Comparison of ENCODE assay signal across 8 cellular contexts in genomic region chr2:74439373-74440004, GRCh38. TPM values are rescaled to one million over a fixed set of nuclear protein-coding genes. Genes with fewer than 3 reads are reported as not detected.
A peak's percentile ranks its signal among the peaks of the same experiment; 100 is the strongest.
DNase-seq lines count a peak whose midpoint lies in the region; ATAC-seq, FAIRE-seq and TF ChIP-seq lines count a peak whose summit lies in the region.

No MANE protein-coding gene starts in this region.

- peaks cover 0 to 30% (median 19%) of the 10 kb centered on the region in 3 donors for H3K27me3 ChIP-seq in psoas muscle (ENCODE audit: insufficient read depth in 3 of 3, low read length in 2 of 3)

- H3K4me1 ChIP-seq in psoas muscle, result no peaks in the 10 kb centered on the region

- peak overlapping the region; percentile 80 for H3K9ac ChIP-seq in SK-N-MC (ENCODE audit: insufficient read length)

- H3K27ac ChIP-seq in SK-N-MC (no peak overlapping the region), psoas muscle (peak overlapping the region; percentile 70)

- intact Hi-C loops in psoas muscle (cut with DNase I), result no loop called here

- H3K27me3 Mint-ChIP-seq in T-cell, result peaks cover 18 to 38% of the 10 kb centered on the region in 2 donors

- peaks cover 13 to 14% (median 13%) of the 10 kb centered on the region in 3 donors for H3K4me1 Mint-ChIP-seq in T-cell

- peak overlapping the region in 1 of 3 donors; percentile 59 for H3K4me3 Mint-ChIP-seq in T-cell

- H3K9me3 Mint-ChIP-seq in T-cell, result no peaks in the 10 kb centered on the region

- peak; percentile 61 for DNase-seq in D721Med (ENCODE audit: insufficient read length, low spot score)
- no peak for DNase-seq in SK-N-MC (ENCODE audit: low read depth, low spot score)
- no peak for DNase-seq in foreskin fibroblast
- no peak for DNase-seq in psoas muscle
- DNase-seq in T1000 (lab: John Stamatoyannopoulos, UW), result no peak
- DNase-seq in T-cell, result no peak

- CTCF ChIA-PET in T-cell (lab: Charles Lee), result no interaction called here

- no peaks in the 10 kb centered on the region for H3K36me3 Mint-ChIP-seq in T-cell

- WGBS in psoas muscle, 3 donors, result 12 to 19% (median 17%) methylated on average over 8 of the region's 8 CpGs

- H3K9me3 ChIP-seq in SK-N-MC (ENCODE audit: low read depth, low read length) (no peaks in the 10 kb centered on the region), psoas muscle (no peaks in the 10 kb centered on the region)

- H3K27ac Mint-ChIP-seq in T-cell, result no peak overlapping the region

- no peak for FAIRE-seq in D721Med (lab: Jason Lieb, UNC)

- ATAC-seq in psoas muscle, result peak in 1 of 4 donors; percentile 1
- ATAC-seq in HG03342 (IDR thresholded peaks at IDR 0.05; ENCODE audit: unreplicated experiment), result no peak
- ATAC-seq in HG02884 (IDR thresholded peaks at IDR 0.05; ENCODE audit: unreplicated experiment), result no peak
- ATAC-seq in T-cell (replicated peaks in 1 of 4), result no peak

- POLR2A ChIA-PET in T-cell (lab: Charles Lee), result interaction anchor here in 1 of 2 donors (1.0 kb wide), 1 partner anchor 17 kb away, joined by 3 read pairs; no protein-coding TSS in a partner anchor

- TF ChIP-seq CTCF in D721Med (IDR thresholded peaks at IDR 0.05; ENCODE audit: insufficient read depth, missing control alignments) (no peak), foreskin fibroblast (IDR thresholded peaks at IDR 0.05; ENCODE audit: low read depth, low read length) (no peak), psoas muscle (IDR thresholded peaks at IDR 0.05) (no peak)

- H3K4me3 ChIP-seq in SK-N-MC (peak overlapping the region; percentile 79), foreskin fibroblast (ENCODE audit: low read depth in 1 of 2, low read length in 2 of 2) (peak overlapping the region; percentile 59 to 81), psoas muscle (peak overlapping the region; percentile 64)

- H3K36me3 ChIP-seq in SK-N-MC (ENCODE audit: insufficient read depth, low read length), result no peaks in the 10 kb centered on the region
- no peaks in the 10 kb centered on the region for H3K36me3 ChIP-seq in psoas muscle (ENCODE audit: insufficient read depth in 1 of 2, low read depth in 1 of 2)

RNA-seq across cellular contexts. Expression of gene RTKN, which starts 2.2 kb away (rescaled TPM):
- 10 to 100 TPM in 2 of 4 donors, 1 to 10 TPM in 2; 6.0 to 18.8 (median 9.0) TPM for total RNA-seq in psoas muscle
- 10 to 100 TPM in 1 of 3 donors, 1 to 10 TPM in 2; 3.1 to 12.1 (median 6.6) TPM for polyA plus RNA-seq in psoas muscle
- total RNA-seq in T-cell, result 1 to 10 TPM in 1 of 5 donors, under 1 TPM in 3, not detected in 1; 0.93 to 1.7 (median 0.96) TPM

RNA-seq across cellular contexts. Expression of gene INO80B, which starts 15.4 kb away (rescaled TPM):
- total RNA-seq in psoas muscle, result 10 to 100 TPM; 23.6 to 39.0 (median 28.6) TPM
- polyA plus RNA-seq in psoas muscle, result 10 to 100 TPM; 29.1 to 61.1 (median 41.7) TPM
- 10 to 100 TPM; 44.5 to 70.8 (median 68.4) TPM for total RNA-seq in T-cell

RNA-seq across cellular contexts. Expression of gene WDR54, which starts 18.0 kb away (rescaled TPM):
- total RNA-seq in psoas muscle (1 to 10 TPM; 1.1 to 1.6 (median 1.4) TPM), T-cell (10 to 100 TPM; 31.4 to 46.8 (median 45.4) TPM)
- 1 to 10 TPM in 2 of 3 donors, under 1 TPM in 1; 0.52 to 2.4 (median 2.4) TPM for polyA plus RNA-seq in psoas muscle

RNA-seq across cellular contexts. Expression of gene C2orf81, which starts 18.1 kb away (rescaled TPM):
- total RNA-seq in psoas muscle (under 1 TPM; 0.15 to 0.46 (median 0.39) TPM), T-cell (1 to 10 TPM; 5.0 to 9.5 (median 7.5) TPM)
- under 1 TPM; 0.06 to 0.34 (median 0.23) TPM for polyA plus RNA-seq in psoas muscle

RNA-seq across cellular contexts. Expression of gene WBP1, which starts 18.7 kb away (rescaled TPM):
- total RNA-seq in psoas muscle (10 to 100 TPM; 21.6 to 41.3 (median 23.4) TPM), T-cell (100 to 1,000 TPM in 2 of 5 donors, 10 to 100 TPM in 3; 80.2 to 104 (median 98.2) TPM)
- 10 to 100 TPM; 19.4 to 26.2 (median 24.7) TPM for polyA plus RNA-seq in psoas muscle

Comparison
In these comparisons a context has a peak if more than half of its experiments do, and no peak if none do; other contexts are left out.
1. RNA of gene WDR54, which starts 18.0 kb away (total RNA-seq): 31.4 to 46.8 TPM in T-cell; 1.1 to 1.6 TPM in psoas muscle; every median in the first group is over 10 times any median in the second.
2. Peak in every context shown above with its lines, with median percentiles within 50 percentile points of each other: H3K4me3 ChIP-seq.